ENCODE assay signal across 2 cellular contexts in genomic region chr17:78498848-78499247, GRCh38.
TF ChIP-seq lines count a peak whose summit lies in the region.

No MANE protein-coding gene starts in this region.

TF ChIP-seq in SK-N-SH, 30 proteins besides CTCF, POLR2A, EP300 and RAD21 (continued from another document):
- TF ChIP-seq IRF3 (IDR thresholded peaks at IDR 0.05; ENCODE audit: low read depth, low read length): no peak
- TF ChIP-seq RXRA (IDR thresholded peaks at IDR 0.05; ENCODE audit: borderline replicate concordance, low read depth): no peak
- TF ChIP-seq, protein P1, sequence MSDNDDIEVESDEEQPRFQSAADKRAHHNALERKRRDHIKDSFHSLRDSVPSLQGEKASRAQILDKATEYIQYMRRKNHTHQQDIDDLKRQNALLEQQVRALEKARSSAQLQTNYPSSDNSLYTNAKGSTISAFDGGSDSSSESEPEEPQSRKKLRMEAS (IDR thresholded peaks at IDR 0.05; ENCODE audit: low read depth): no peak
- no peak for TF ChIP-seq TEAD4 (IDR thresholded peaks at IDR 0.05; ENCODE audit: borderline replicate concordance, insufficient read depth)
- no peak for TF ChIP-seq FOXM1 (IDR thresholded peaks at IDR 0.05; ENCODE audit: low read depth)
- no peak for TF ChIP-seq RCOR1 (IDR thresholded peaks at IDR 0.05; ENCODE audit: low read length)
- no peak for TF ChIP-seq MXI1 (IDR thresholded peaks at IDR 0.05; ENCODE audit: low read depth, low read length)
- no peak for TF ChIP-seq GATA2 (CRISPR knock-in tag; IDR thresholded peaks at IDR 0.05)
- TF ChIP-seq FOSL2 (IDR thresholded peaks at IDR 0.05; ENCODE audit: borderline replicate concordance, low read depth): no peak
- no peak for TF ChIP-seq FOXJ3 (CRISPR knock-in tag; IDR thresholded peaks at IDR 0.05)
- TF ChIP-seq GABPA (IDR thresholded peaks at IDR 0.05; ENCODE audit: low read depth): no peak
- TF ChIP-seq POLR2AphosphoS5 (IDR thresholded peaks at IDR 0.05; ENCODE audit: low read depth, low read length): no peak

TF ChIP-seq in SK-N-SH treated with all-trans-retinoic acid at 6 μM for 48 hours, 23 proteins besides CTCF, POLR2A, EP300 and RAD21 (continued from another document):
- TF ChIP-seq, protein P2, sequence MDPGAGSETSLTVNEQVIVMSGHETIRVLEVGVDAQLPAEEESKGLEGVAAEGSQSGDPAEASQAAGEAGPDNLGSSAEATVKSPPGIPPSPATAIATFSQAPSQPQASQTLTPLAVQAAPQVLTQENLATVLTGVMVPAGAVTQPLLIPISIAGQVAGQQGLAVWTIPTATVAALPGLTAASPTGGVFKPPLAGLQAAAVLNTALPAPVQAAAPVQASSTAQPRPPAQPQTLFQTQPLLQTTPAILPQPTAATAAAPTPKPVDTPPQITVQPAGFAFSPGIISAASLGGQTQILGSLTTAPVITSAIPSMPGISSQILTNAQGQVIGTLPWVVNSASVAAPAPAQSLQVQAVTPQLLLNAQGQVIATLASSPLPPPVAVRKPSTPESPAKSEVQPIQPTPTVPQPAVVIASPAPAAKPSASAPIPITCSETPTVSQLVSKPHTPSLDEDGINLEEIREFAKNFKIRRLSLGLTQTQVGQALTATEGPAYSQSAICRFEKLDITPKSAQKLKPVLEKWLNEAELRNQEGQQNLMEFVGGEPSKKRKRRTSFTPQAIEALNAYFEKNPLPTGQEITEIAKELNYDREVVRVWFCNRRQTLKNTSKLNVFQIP (CRISPR knock-in tag; IDR thresholded peaks at IDR 0.05; ENCODE audit: borderline replicate concordance, low read depth): no peak
- TF ChIP-seq BACH2 (CRISPR knock-in tag; IDR thresholded peaks at IDR 0.05; ENCODE audit: borderline replicate concordance): no peak
